ENCODE assay signal across 16 cellular contexts in the genomic region with DNA sequence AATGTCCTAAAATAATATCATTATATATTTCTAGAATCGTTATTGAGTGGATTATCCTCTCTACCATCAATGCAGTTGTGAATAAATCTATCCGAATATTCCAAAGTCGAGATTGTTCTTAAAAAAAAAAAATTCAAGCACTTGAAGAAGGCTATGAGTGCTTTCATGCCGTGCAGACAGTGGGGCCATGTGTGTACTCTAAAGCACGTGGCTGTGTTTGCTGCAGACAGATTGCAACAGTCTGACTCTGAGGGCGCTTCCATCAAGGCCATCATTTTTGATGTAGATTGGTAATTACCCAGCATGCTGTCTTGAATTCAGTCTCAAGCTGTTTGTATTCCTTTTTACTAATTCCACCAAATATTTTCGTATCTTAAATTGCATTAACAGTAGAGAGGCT.
"Had no signal": no experiment of that assay in that cellular context is flagged by ENCODE, and none has a peak within 500 bp of the region (broad histone marks: within the 10 kb centered on the region; RNA-seq: fewer than 3 reads in every experiment).

No MANE protein-coding gene starts in this region.

- H3K36me3 Mint-ChIP-seq: activated naive CD4-positive, alpha-beta T cell treated with anti-CD3 and anti-CD28 coated beads, Interleukin-2, amount 10 ng/mL, durations not matched to agents 7 days and 5 days; stimulated activated naive B cell treated with anti-CD40 and anti-IgM and Interleukin-4, amounts not matched to agents 10 μg/mL and 1 μg/mL and 100 μg/mL, for 72 hours had no signal

- H3K27ac Mint-ChIP-seq: activated naive CD4-positive, alpha-beta T cell treated with anti-CD3 and anti-CD28 coated beads, Interleukin-2, amount 10 ng/mL, durations not matched to agents 7 days and 5 days; activated T-helper 2 cell treated with anti-CD3 and anti-CD28 coated beads, Interferon-gamma antibody, Interleukin-2, Interleukin-4, amounts not matched to agents 10 μg/mL and 5 μg/mL and 100 μg/mL, durations not matched to agents 14 hours and 24 hours and 36 hours; nephron progenitor cell; stimulated activated naive B cell treated with anti-CD40 and anti-IgM and Interleukin-4, amounts not matched to agents 10 μg/mL and 1 μg/mL and 100 μg/mL, for 72 hours had no signal

- H3K27me3 Mint-ChIP-seq: activated naive CD4-positive, alpha-beta T cell treated with anti-CD3 and anti-CD28 coated beads, Interleukin-2, amount 10 ng/mL, durations not matched to agents 7 days and 5 days; stimulated activated naive B cell treated with anti-CD40 and anti-IgM and Interleukin-4, amounts not matched to agents 10 μg/mL and 1 μg/mL and 100 μg/mL, for 72 hours had no signal

- DNase-seq: activated naive CD4-positive, alpha-beta T cell treated with anti-CD3 and anti-CD28 coated beads, Interleukin-2, amount 10 ng/mL, durations not matched to agents 7 days and 5 days; adrenal gland; caudate nucleus; effector CD4-positive, alpha-beta T cell; gastrocnemius medialis; left ventricle myocardium superior; nephron progenitor cell; psoas muscle; right lobe of liver; spleen; stimulated activated CD4-positive, alpha-beta T cell treated with anti-CD3 and anti-CD28 coated beads, Interleukin-1b, Interleukin-23, amount 100 ng/mL, for 48 hours; stimulated activated naive B cell treated with anti-CD40 and anti-IgM and Interleukin-4, amounts not matched to agents 10 μg/mL and 1 μg/mL and 100 μg/mL, for 72 hours had no signal

- H3K4me1 Mint-ChIP-seq: activated naive CD4-positive, alpha-beta T cell treated with anti-CD3 and anti-CD28 coated beads, Interleukin-2, amount 10 ng/mL, durations not matched to agents 7 days and 5 days; nephron progenitor cell; stimulated activated naive B cell treated with anti-CD40 and anti-IgM and Interleukin-4, amounts not matched to agents 10 μg/mL and 1 μg/mL and 100 μg/mL, for 72 hours had no signal

- H3K27ac ChIP-seq: adrenal gland, coronary artery, gastrocnemius medialis, psoas muscle, right lobe of liver, spleen, vagina had no signal

- H3K36me3 ChIP-seq: adrenal gland, gastrocnemius medialis, right lobe of liver, spleen, tibial nerve, vagina had no signal

- H3K27me3 ChIP-seq: adrenal gland, gastrocnemius medialis, right lobe of liver, spleen, tibial nerve, vagina had no signal

- H3K4me3 ChIP-seq: adrenal gland, coronary artery, gastrocnemius medialis, psoas muscle, right lobe of liver, spleen, tibial nerve, vagina had no signal

- H3K9me3 Mint-ChIP-seq: nephron progenitor cell; stimulated activated naive B cell treated with anti-CD40 and anti-IgM and Interleukin-4, amounts not matched to agents 10 μg/mL and 1 μg/mL and 100 μg/mL, for 72 hours had no signal

- H3K4me3 Mint-ChIP-seq: activated naive CD4-positive, alpha-beta T cell treated with anti-CD3 and anti-CD28 coated beads, Interleukin-2, amount 10 ng/mL, durations not matched to agents 7 days and 5 days; nephron progenitor cell; stimulated activated naive B cell treated with anti-CD40 and anti-IgM and Interleukin-4, amounts not matched to agents 10 μg/mL and 1 μg/mL and 100 μg/mL, for 72 hours had no signal
